In genomic region chrX:112779139-112779538, GRCh38 we compare ENCODE assay signal across 34 cellular contexts.
"Had no signal": no experiment of that assay in that cellular context is flagged by ENCODE, and none has a peak within 500 bp of the region (broad histone marks: within the 10 kb centered on the region; RNA-seq: fewer than 3 reads in every experiment).

No MANE protein-coding gene starts in this region.

- H3K9ac ChIP-seq: KMS-11 had no signal

- H3K27me3 ChIP-seq: brain microvascular endothelial cell, Peyer's patch had no signal

- ATAC-seq: activated CD8-positive, alpha-beta T cell treated with anti-CD3 and anti-CD28 coated beads for 36 hours; activated T-cell treated with anti-CD3 and anti-CD28 coated beads, Interleukin-2, amount 50 U/mL, for 72 hours; activated T-helper 17 cell treated with anti-CD3 and anti-CD28 coated beads, Interleukin-2, amount 50 U/mL, for 72 hours; PC-3 had no signal

- H3K4me2 ChIP-seq: KMS-11 had no signal

- H3K36me3 ChIP-seq: brain microvascular endothelial cell, Peyer's patch, WERI-Rb-1 had no signal

- H3K27ac ChIP-seq: brain microvascular endothelial cell, KMS-11, Peyer's patch, WERI-Rb-1 had no signal

- DNase-seq: activated CD4-positive, alpha-beta T cell treated with anti-CD3 and anti-CD28 coated beads for 1 hour; activated CD4-positive, alpha-beta T cell treated with anti-CD3 and anti-CD28 coated beads, Interleukin-2, amount 10 ng/mL, durations not matched to agents 24 days and 14 days; activated CD4-positive, alpha-beta T cell treated with anti-CD3 and anti-CD28 coated beads, Interleukin-2, amount 50 U/mL, for 4 hours; activated CD4-positive, CD25-positive, alpha-beta regulatory T cell; activated CD8-positive, alpha-beta T cell treated with anti-CD3 and anti-CD28 coated beads for 36 hours; activated effector memory CD4-positive, alpha-beta T cell treated with anti-CD3 and anti-CD28 coated beads, Interleukin-2, amount 50 U/mL, for 16 hours; activated naive CD4-positive, alpha-beta T cell; activated naive CD4-positive, alpha-beta T cell treated with anti-CD3 and anti-CD28 coated beads, Interleukin-2, amount 50 U/mL, for 16 hours; activated naive CD8-positive, alpha-beta T cell treated with anti-CD3 and anti-CD28 coated beads for 36 hours; activated T-cell treated with anti-CD3 and anti-CD28 coated beads, Interleukin-2, amount 50 U/mL, for 1 hour; activated T-cell treated with anti-CD3 and anti-CD28 coated beads, Interleukin-2, amount 50 U/mL, for 72 hours; amniotic stem cell; aorta; brain microvascular endothelial cell; central memory CD4-positive, alpha-beta T cell; NCI-H1092 treated with DMSO at 0.1 percent for 48 hours; NCI-H1417; NCI-H146; NCI-H187; NCI-H2029 treated with DMSO at 0.1 percent for 48 hours; NCI-H2107; NCI-H2171; NCI-H510A; NCI-H526; NCI-H748 treated with DMSO at 0.1 percent for 48 hours; NK-92 treated with Interleukin-12 subunit alpha and Interleukin-12 subunit beta, amount 100 ng/mL, for 24 hours; PC-3; Peyer's patch; RPMI8226; SHP77 treated with DMSO at 0.1 percent for 48 hours; T1000; WERI-Rb-1 had no signal

- H3K4me1 ChIP-seq: Peyer's patch had no signal

- H3K9me3 ChIP-seq: Peyer's patch had no signal

- H3K4me3 ChIP-seq: Peyer's patch had no signal
